9 cellular contexts compared by ENCODE assay signal in genomic region chr16:79110953-79111352, GRCh38.
"Had no signal": no experiment of that assay in that cellular context is flagged by ENCODE, and none has a peak within 500 bp of the region (broad histone marks: within the 10 kb centered on the region; RNA-seq: fewer than 3 reads in every experiment).

No MANE protein-coding gene starts in this region.

- H3K4me1 ChIP-seq: HAP-1 had no signal

- ATAC-seq: HCT116 had no signal

- H3K36me3 ChIP-seq: HAP-1 had no signal

- H3K9me3 ChIP-seq: HAP-1 had no signal

- H3K4me3 Mint-ChIP-seq: HFFc6 had no signal

- H3K4me3 ChIP-seq: GM23248, HAP-1 had no signal

- H3K9ac ChIP-seq: GM23248 had no signal

- DNase-seq: GM23248, GOT3, H7, HFFc6, IMR-90, KBM-7 had no signal

- H3K27ac Mint-ChIP-seq: HFFc6 had no signal

- H3K27ac ChIP-seq: GM23248, HL-60 had no signal
